ENCODE assay signal across 15 cellular contexts in genomic region chr21:14548751-14549150, GRCh38. TPM values are rescaled to one million over a fixed set of nuclear protein-coding genes. Genes with fewer than 3 reads are reported as not detected.
DNase-seq lines count a peak whose midpoint lies in the region; ATAC-seq and TF ChIP-seq lines count a peak whose summit lies in the region.
"Had no signal": no experiment of that assay in that cellular context is flagged by ENCODE, and none has a peak within 500 bp of the region (broad histone marks: within the 10 kb centered on the region; RNA-seq: fewer than 3 reads in every experiment).

No MANE protein-coding gene starts in this region.

- no peaks in the 10 kb centered on the region for H3K9me3 Mint-ChIP-seq in MCF 10A (ENCODE audit: unreplicated experiment)
- no peaks in the 10 kb centered on the region for H3K9me3 Mint-ChIP-seq in central memory CD8-positive, alpha-beta T cell
- no peaks in the 10 kb centered on the region for H3K9me3 Mint-ChIP-seq in stimulated activated memory B cell treated with anti-CD40 and anti-IgM and Interleukin-4, amounts not matched to agents 10 μg/mL and 1 μg/mL and 100 μg/mL, for 72 hours

- H3K36me3 Mint-ChIP-seq in MCF 10A (ENCODE audit: insufficient read depth, unreplicated experiment): peaks cover 4% of the 10 kb centered on the region
- H3K36me3 Mint-ChIP-seq in central memory CD8-positive, alpha-beta T cell (ENCODE audit: insufficient read depth): peaks cover 13% of the 10 kb centered on the region
- H3K36me3 Mint-ChIP-seq in stimulated activated memory B cell treated with anti-CD40 and anti-IgM and Interleukin-4, amounts not matched to agents 10 μg/mL and 1 μg/mL and 100 μg/mL, for 72 hours: peaks cover 30% of the 10 kb centered on the region

- no TSS peak for BruUV-seq in MCF 10A (replicated peaks; lab: Mats Ljungman, UMichigan)

- no peak for TF ChIP-seq POLR2A in breast epithelium (IDR thresholded peaks at IDR 0.05)

- peak overlapping the region; percentile 89 for H3K27ac Mint-ChIP-seq in MCF 10A (ENCODE audit: low read depth, unreplicated experiment)
- H3K27ac Mint-ChIP-seq in central memory CD8-positive, alpha-beta T cell (ENCODE audit: low read depth): peak overlapping the region; percentile 81
- H3K27ac Mint-ChIP-seq in stimulated activated memory B cell treated with anti-CD40 and anti-IgM and Interleukin-4, amounts not matched to agents 10 μg/mL and 1 μg/mL and 100 μg/mL, for 72 hours: peak overlapping the region; percentile 77

- H3K27me3 Mint-ChIP-seq in MCF 10A (ENCODE audit: insufficient read depth, unreplicated experiment): no peaks in the 10 kb centered on the region
- no peaks in the 10 kb centered on the region for H3K27me3 Mint-ChIP-seq in central memory CD8-positive, alpha-beta T cell
- no peaks in the 10 kb centered on the region for H3K27me3 Mint-ChIP-seq in stimulated activated memory B cell treated with anti-CD40 and anti-IgM and Interleukin-4, amounts not matched to agents 10 μg/mL and 1 μg/mL and 100 μg/mL, for 72 hours

- DNase-seq in MCF 10A (ENCODE audit: unreplicated experiment) (peak; percentile 85), breast epithelium (ENCODE audit: low spot score in 2 of 2) (no peak), RWPE2 (ENCODE audit: low spot score) (no peak)
- no peak for DNase-seq in central memory CD8-positive, alpha-beta T cell (ENCODE audit: low spot score in 2 of 2)
- DNase-seq: activated effector memory CD4-positive, alpha-beta T cell treated with anti-CD3 and anti-CD28 coated beads, Interleukin-2, amount 50 U/mL, for 16 hours; colonic mucosa; islet precursor cell; NCI-H2171; RPMI8226 had no signal

- H3K4me1 Mint-ChIP-seq in MCF 10A (ENCODE audit: insufficient read depth, unreplicated experiment): peaks cover 30% of the 10 kb centered on the region
- H3K4me1 Mint-ChIP-seq in central memory CD8-positive, alpha-beta T cell: peaks cover 42% of the 10 kb centered on the region
- peaks cover 29% of the 10 kb centered on the region for H3K4me1 Mint-ChIP-seq in stimulated activated memory B cell treated with anti-CD40 and anti-IgM and Interleukin-4, amounts not matched to agents 10 μg/mL and 1 μg/mL and 100 μg/mL, for 72 hours

- POLR2A ChIA-PET in MCF 10A (lab: Yijun Ruan, JAX): interaction anchor here (0.5 to 1.0 kb wide), 2 partner anchors 19 to 45 kb away, joined by 3 read pairs; no protein-coding TSS in a partner anchor

- H3K4me1 ChIP-seq in breast epithelium: no peaks in the 10 kb centered on the region
- H3K4me1 ChIP-seq in RWPE2 (ENCODE audit: insufficient read depth, poor library complexity, severe bottlenecking): peaks cover 37% of the 10 kb centered on the region
- H3K4me1 ChIP-seq: colonic mucosa had no signal

- no peaks in the 10 kb centered on the region for H3K36me3 ChIP-seq in breast epithelium
- H3K36me3 ChIP-seq in RWPE2 (ENCODE audit: low read depth): no peaks in the 10 kb centered on the region
- H3K36me3 ChIP-seq: colonic mucosa had no signal

- CTCF ChIA-PET in MCF 10A (lab: Yijun Ruan, JAX): interaction anchor here (0.5 kb wide), 1 partner anchor 315 kb away, joined by 3 read pairs; no protein-coding TSS in a partner anchor

- intact Hi-C loops in MCF 10A (cut with micrococcal nuclease) (loop anchor here (1.0 kb wide), 1 partner anchor 190 kb away; no protein-coding TSS in a partner anchor), breast epithelium (cut with DNase I; ENCODE audit: low total_unique reads) (no loop called here)

- no peak overlapping the region for H3K27ac ChIP-seq in breast epithelium
- peak overlapping the region; percentile 96 for H3K27ac ChIP-seq in RWPE2 (ENCODE audit: poor library complexity, severe bottlenecking)
- H3K27ac ChIP-seq: colonic mucosa, VCaP had no signal

- ATAC-seq in RWPE2 (ENCODE audit: low read depth) (peak; percentile 97), HG03439 (IDR thresholded peaks at IDR 0.05; ENCODE audit: unreplicated experiment) (no peak), GM18498 (IDR thresholded peaks at IDR 0.05; ENCODE audit: unreplicated experiment) (no peak), GM19397 (IDR thresholded peaks at IDR 0.05; ENCODE audit: unreplicated experiment) (no peak)
- no peak for ATAC-seq in central memory CD8-positive, alpha-beta T cell (replicated peaks; ENCODE audit: extremely low read depth, poor library complexity, severe bottlenecking)
- no peak for ATAC-seq in stimulated activated memory B cell treated with anti-CD40 and anti-IgM and Interleukin-4, amounts not matched to agents 10 μg/mL and 1 μg/mL and 100 μg/mL, for 72 hours

- no peaks in the 10 kb centered on the region for H3K9me3 ChIP-seq in breast epithelium
- no peaks in the 10 kb centered on the region for H3K9me3 ChIP-seq in RWPE2 (ENCODE audit: severe bottlenecking)
- H3K9me3 ChIP-seq: colonic mucosa had no signal

- TF ChIP-seq CTCF in MCF 10A (IDR thresholded peaks at IDR 0.05; ENCODE audit: unreplicated experiment): no peak
- TF ChIP-seq CTCF in breast epithelium (IDR thresholded peaks at IDR 0.05): no peak
- TF ChIP-seq CTCF in RWPE2 (IDR thresholded peaks at IDR 0.05; ENCODE audit: poor library complexity, severe bottlenecking): no peak

- H3K4me3 ChIP-seq in breast epithelium (no peak overlapping the region), RWPE2 (ENCODE audit: severe bottlenecking) (no peak overlapping the region)
- H3K4me3 ChIP-seq: colonic mucosa had no signal

- H3K4me3 Mint-ChIP-seq in MCF 10A (ENCODE audit: unreplicated experiment): peak overlapping the region; percentile 30
- H3K4me3 Mint-ChIP-seq in central memory CD8-positive, alpha-beta T cell: no peak overlapping the region
- H3K4me3 Mint-ChIP-seq in stimulated activated memory B cell treated with anti-CD40 and anti-IgM and Interleukin-4, amounts not matched to agents 10 μg/mL and 1 μg/mL and 100 μg/mL, for 72 hours: no peak overlapping the region

- H3K27me3 ChIP-seq in breast epithelium (no peaks in the 10 kb centered on the region), RWPE2 (ENCODE audit: insufficient read depth, poor library complexity, severe bottlenecking) (no peaks in the 10 kb centered on the region)
- H3K27me3 ChIP-seq: colonic mucosa had no signal

RNA-seq across cellular contexts. Expression of gene SAMSN1, which starts 2.6 kb away (rescaled TPM):
- total RNA-seq in MCF 10A (2022): 2.3 and 6.8 TPM in 2 replicates
- 10 to 100 TPM in 2 of 3 donors, 1 to 10 TPM in 1; 7.5 to 15.4 (median 11.4) TPM for total RNA-seq in breast epithelium
- total RNA-seq: LHCN-M2 had no signal
